ENCODE assay signal across 17 cellular contexts in the genomic region with DNA sequence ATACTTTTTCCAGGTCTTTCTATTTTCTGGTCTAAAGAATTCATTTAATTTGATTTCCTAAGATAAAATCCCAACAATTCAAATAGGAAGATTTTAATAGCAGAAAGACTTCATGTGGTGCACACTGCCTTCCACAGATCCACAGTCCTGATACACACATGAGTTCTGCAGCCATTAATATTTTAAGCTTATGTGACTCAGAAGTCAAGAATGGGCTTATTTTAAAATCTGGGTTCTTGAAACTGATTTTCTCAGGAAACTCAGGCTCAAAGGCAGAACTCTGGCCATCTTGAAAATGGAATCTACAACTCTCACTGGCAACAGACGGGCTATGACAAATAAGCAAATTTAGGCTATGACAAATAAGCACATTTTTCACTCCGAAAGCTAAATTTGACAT.
"Had no signal": no experiment of that assay in that cellular context is flagged by ENCODE, and none has a peak within 500 bp of the region (broad histone marks: within the 10 kb centered on the region; RNA-seq: fewer than 3 reads in every experiment).

No MANE protein-coding gene starts in this region.

- H3K36me3 ChIP-seq: neutrophil, upper lobe of left lung had no signal

- H3K4me1 ChIP-seq: upper lobe of left lung had no signal

- H3K9me3 ChIP-seq: neutrophil, upper lobe of left lung had no signal

- H3K27ac ChIP-seq: neutrophil, upper lobe of left lung had no signal

- H3K27ac Mint-ChIP-seq: activated naive CD4-positive, alpha-beta T cell treated with anti-CD3 and anti-CD28 coated beads for 36 hours; activated naive CD8-positive, alpha-beta T cell treated with anti-CD3 and anti-CD28 coated beads, Interleukin-2, amount 50 U/mL, for 24 hours; activated T-helper 2 cell treated with anti-CD3 and anti-CD28 coated beads, Interferon-gamma antibody, Interleukin-2, Interleukin-4, amounts not matched to agents 10 μg/mL and 5 μg/mL and 100 μg/mL, durations not matched to agents 14 hours and 24 hours and 36 hours; brain; endodermal cell; naive thymus-derived CD8-positive, alpha-beta T cell had no signal

- H3K4me1 Mint-ChIP-seq: brain; naive thymus-derived CD8-positive, alpha-beta T cell had no signal

- H3K27me3 ChIP-seq: neutrophil, upper lobe of left lung had no signal

- FAIRE-seq: small intestine had no signal

- H3K4me3 ChIP-seq: dorsolateral prefrontal cortex, upper lobe of left lung had no signal

- DNase-seq: activated CD4-positive, CD25-positive, alpha-beta regulatory T cell; activated naive CD4-positive, alpha-beta T cell treated with anti-CD3 and anti-CD28 coated beads for 36 hours; activated naive CD8-positive, alpha-beta T cell treated with anti-CD3 and anti-CD28 coated beads, Interleukin-2, amount 50 U/mL, for 24 hours; activated T-cell treated with anti-CD3 and anti-CD28 coated beads for 4 hours; cerebellar nuclear complex; dorsolateral prefrontal cortex; endodermal cell; glutamatergic neuron; hypothalamus; naive thymus-derived CD8-positive, alpha-beta T cell; right cardiac atrium; small intestine; stimulated activated naive CD8-positive, alpha-beta T cell treated with anti-CD3 and anti-CD28 coated beads, Interleukin-15, Interleukin-2, amounts not matched to agents 100 U/mL and 50 U/mL, for 24 hours; upper lobe of left lung had no signal

- H3K9me3 Mint-ChIP-seq: activated naive CD4-positive, alpha-beta T cell treated with anti-CD3 and anti-CD28 coated beads for 36 hours; activated naive CD8-positive, alpha-beta T cell treated with anti-CD3 and anti-CD28 coated beads, Interleukin-2, amount 50 U/mL, for 24 hours; activated T-helper 2 cell treated with anti-CD3 and anti-CD28 coated beads, Interferon-gamma antibody, Interleukin-2, Interleukin-4, amounts not matched to agents 10 μg/mL and 5 μg/mL and 100 μg/mL, durations not matched to agents 14 hours and 24 hours and 36 hours; brain; endodermal cell had no signal

- H3K36me3 Mint-ChIP-seq: naive thymus-derived CD8-positive, alpha-beta T cell had no signal

- H3K4me3 Mint-ChIP-seq: activated naive CD4-positive, alpha-beta T cell treated with anti-CD3 and anti-CD28 coated beads for 36 hours; activated naive CD8-positive, alpha-beta T cell treated with anti-CD3 and anti-CD28 coated beads, Interleukin-2, amount 50 U/mL, for 24 hours; brain; endodermal cell; naive thymus-derived CD8-positive, alpha-beta T cell had no signal

- H3K27me3 Mint-ChIP-seq: activated naive CD8-positive, alpha-beta T cell treated with anti-CD3 and anti-CD28 coated beads, Interleukin-2, amount 50 U/mL, for 24 hours; brain had no signal
